1 cellular context compared by ENCODE assay signal in genomic region chr9:34701769-34702736, GRCh38.
TF ChIP-seq lines count a peak whose summit lies in the region.

No MANE protein-coding gene starts in this region.

TF ChIP-seq in HepG2, 621 proteins besides CTCF, POLR2A, EP300 and RAD21 (continues in another document):
- TF ChIP-seq ZBTB33 (CRISPR knock-in tag; IDR thresholded peaks at IDR 0.05) (0 out of 2 replicates have a peak, but pooled peaks have one; percentile 30), ZNF160 (CRISPR knock-in tag; IDR thresholded peaks at IDR 0.05) (0 out of 2 replicates have a peak, but pooled peaks have one; percentile 40), ZNF768 (CRISPR knock-in tag; IDR thresholded peaks at IDR 0.05) (peak; percentile 47; the same call in 1 of the 2 replicates), NCOA2 (CRISPR knock-in tag; IDR thresholded peaks at IDR 0.05) (0 out of 2 replicates have a peak, but pooled peaks have one; percentile 15), RFX3 (CRISPR knock-in tag; IDR thresholded peaks at IDR 0.05) (no peak), STAG1 (CRISPR knock-in tag; IDR thresholded peaks at IDR 0.05) (peak; percentile 95), ELF3 (CRISPR knock-in tag; IDR thresholded peaks at IDR 0.05) (0 out of 2 replicates have a peak, but pooled peaks have one; percentile 17), KDM2A (CRISPR knock-in tag; IDR thresholded peaks at IDR 0.05; ENCODE audit: borderline replicate concordance, low read depth) (peak; percentile 72), MXD1 (CRISPR knock-in tag; IDR thresholded peaks at IDR 0.05) (0 out of 2 replicates have a peak, but pooled peaks have one; percentile 8), SOX13 (IDR thresholded peaks at IDR 0.05) (no peak), SOX13 (CRISPR knock-in tag; conservative IDR thresholded peaks at IDR 0.05 in 1 of 2, IDR thresholded peaks at IDR 0.05 in 1 of 2) (no peak), ZNF224 (CRISPR knock-in tag; IDR thresholded peaks at IDR 0.05) (0 out of 2 replicates have a peak, but pooled peaks have one; percentile 34), KLF16 (CRISPR knock-in tag; IDR thresholded peaks at IDR 0.05) (peak in 1 of 2 experiments; percentile 47; a peak in 1 of 4 replicates), ISL2 (CRISPR knock-in tag; IDR thresholded peaks at IDR 0.05) (0 out of 2 replicates have a peak, but pooled peaks have one; percentile 29), PHF21A (CRISPR knock-in tag; IDR thresholded peaks at IDR 0.05) (0 out of 2 replicates have a peak, but pooled peaks have one; percentile 27), SOX6 (IDR thresholded peaks at IDR 0.05) (no peak), SOX6 (CRISPR knock-in tag; IDR thresholded peaks at IDR 0.05) (0 out of 2 replicates have a peak, but pooled peaks have one; percentile 26), HMGXB4 (CRISPR knock-in tag; IDR thresholded peaks at IDR 0.05; ENCODE audit: borderline replicate concordance in 1 of 2, low read depth in 1 of 2) (peak; percentile 50 to 73), GATAD2A (CRISPR knock-in tag; IDR thresholded peaks at IDR 0.05) (peak; percentile 44), ZNF639 (CRISPR knock-in tag; conservative IDR thresholded peaks at IDR 0.05) (no peak), PATZ1 (CRISPR knock-in tag; IDR thresholded peaks at IDR 0.05) (peak; percentile 59), ZNF263 (CRISPR knock-in tag; IDR thresholded peaks at IDR 0.05) (no peak), ZBTB40 (IDR thresholded peaks at IDR 0.05) (no peak), ZBTB40 (CRISPR knock-in tag; IDR thresholded peaks at IDR 0.05) (0 out of 2 replicates have a peak, but pooled peaks have one; percentile 2), IRF2 (CRISPR knock-in tag; IDR thresholded peaks at IDR 0.05) (0 out of 2 replicates have a peak, but pooled peaks have one; percentile 14), ZFP37 (CRISPR knock-in tag; IDR thresholded peaks at IDR 0.05; ENCODE audit: borderline replicate concordance) (no peak), NFAT5 (CRISPR knock-in tag; IDR thresholded peaks at IDR 0.05) (no peak), FOXK1 (CRISPR knock-in tag; IDR thresholded peaks at IDR 0.05; ENCODE audit: borderline replicate concordance, low read depth) (peak; percentile 19; the same call in 1 of the 2 replicates), HOXA5 (CRISPR knock-in tag; IDR thresholded peaks at IDR 0.05) (peak; percentile 54; the same call in 1 of the 2 replicates), HDAC2 (CRISPR knock-in tag; IDR thresholded peaks at IDR 0.05) (0 out of 2 replicates have a peak, but pooled peaks have one; percentile 22), BCL6 (CRISPR knock-in tag; IDR thresholded peaks at IDR 0.05) (peak; percentile 42; the same call in 1 of the 2 replicates), ZNF235 (CRISPR knock-in tag; IDR thresholded peaks at IDR 0.05; ENCODE audit: borderline replicate concordance) (0 out of 2 replicates have a peak, but pooled peaks have one; percentile 12), ZNF350 (CRISPR knock-in tag; IDR thresholded peaks at IDR 0.05; ENCODE audit: borderline replicate concordance, low read depth) (0 out of 2 replicates have a peak, but pooled peaks have one; percentile 8)
